1 cellular context compared by ENCODE assay signal in genomic region chr10:70662362-70663220, GRCh38.
TF ChIP-seq lines count a peak whose summit lies in the region.

No MANE protein-coding gene starts in this region.

TF ChIP-seq in K562, 482 proteins besides CTCF, POLR2A, EP300 and RAD21 (continued from another document and continues in another):
- TF ChIP-seq CUX1 (CRISPR knock-in tag; IDR thresholded peaks at IDR 0.05) (peak; percentile 52; the same call in 1 of the 2 replicates), GATAD2B (IDR thresholded peaks at IDR 0.05; ENCODE audit: borderline replicate concordance) (no peak), ZNF197 (CRISPR knock-in tag; IDR thresholded peaks at IDR 0.05; ENCODE audit: low read depth) (peak; percentile 45; the same call in 1 of the 2 replicates), ZKSCAN1 (IDR thresholded peaks at IDR 0.05; ENCODE audit: low read depth, low read length) (no peak), ZNF644 (tag; IDR thresholded peaks at IDR 0.05; ENCODE audit: low read depth) (no peak; the same call in 1 of the 2 replicates), KLF10 (CRISPR knock-in tag; IDR thresholded peaks at IDR 0.05) (no peak), COPS2 (conservative IDR thresholded peaks at IDR 0.05) (no peak), KLF13 (tag; IDR thresholded peaks at IDR 0.05; ENCODE audit: borderline replicate concordance, low read depth) (no peak), ZNF41 (CRISPR knock-in tag; conservative IDR thresholded peaks at IDR 0.05) (no peak), ZNF583 (CRISPR knock-in tag; IDR thresholded peaks at IDR 0.05) (peak; percentile 76), HIVEP1 (CRISPR knock-in tag; IDR thresholded peaks at IDR 0.05) (peak; percentile 8; the same call in 1 of the 2 replicates), KLF1 (tag; IDR thresholded peaks at IDR 0.05) (0 out of 2 replicates have a peak, but pooled peaks have one; percentile 13), STAT5B (CRISPR knock-in tag; IDR thresholded peaks at IDR 0.05) (no peak), ZNF75A (CRISPR knock-in tag; IDR thresholded peaks at IDR 0.05) (0 out of 2 replicates have a peak, but pooled peaks have one; percentile 44), SP2 (IDR thresholded peaks at IDR 0.05; ENCODE audit: extremely low read depth, low read depth, low read length, poor library complexity, severe bottlenecking) (no peak), CXXC5 (CRISPR knock-in tag; IDR thresholded peaks at IDR 0.05) (peak; percentile 60), HNRNPUL1 (IDR thresholded peaks at IDR 0.05; ENCODE audit: low read length) (no peak), HDGF (IDR thresholded peaks at IDR 0.05) (peak; percentile 54; the same call in 1 of the 2 replicates), ZNF384 (IDR thresholded peaks at IDR 0.05; ENCODE audit: low read depth, low read length) (no peak; the same call in 1 of the 2 replicates), ZNF280B (CRISPR knock-in tag; IDR thresholded peaks at IDR 0.05) (no peak), ZNF57 (CRISPR knock-in tag; IDR thresholded peaks at IDR 0.05) (0 out of 2 replicates have a peak, but pooled peaks have one; percentile 20), ATF1 (CRISPR knock-in tag; IDR thresholded peaks at IDR 0.05) (no peak), ATF1 (tag; IDR thresholded peaks at IDR 0.05) (peak; percentile 51), ETV6 (IDR thresholded peaks at IDR 0.05; ENCODE audit: borderline replicate concordance in 1 of 2, low read depth in 2 of 2, low read length in 1 of 2) (no peak), ETV6 (CRISPR knock-in tag; IDR thresholded peaks at IDR 0.05; ENCODE audit: borderline replicate concordance) (no peak), LEF1 (IDR thresholded peaks at IDR 0.05) (no peak), MTA2 (IDR thresholded peaks at IDR 0.05; ENCODE audit: low read depth) (0 out of 2 replicates have a peak, but pooled peaks have one; percentile 8), FOXJ2 (tag; IDR thresholded peaks at IDR 0.05) (no peak), ZFX (CRISPR knock-in tag; IDR thresholded peaks at IDR 0.05) (no peak; the same call in 1 of the 2 replicates), NR2F6 (CRISPR knock-in tag; IDR thresholded peaks at IDR 0.05) (no peak), ELF1 (tag; IDR thresholded peaks at IDR 0.05) (peak; percentile 14; the same call in 1 of the 2 replicates)
- TF ChIP-seq, protein P1, sequence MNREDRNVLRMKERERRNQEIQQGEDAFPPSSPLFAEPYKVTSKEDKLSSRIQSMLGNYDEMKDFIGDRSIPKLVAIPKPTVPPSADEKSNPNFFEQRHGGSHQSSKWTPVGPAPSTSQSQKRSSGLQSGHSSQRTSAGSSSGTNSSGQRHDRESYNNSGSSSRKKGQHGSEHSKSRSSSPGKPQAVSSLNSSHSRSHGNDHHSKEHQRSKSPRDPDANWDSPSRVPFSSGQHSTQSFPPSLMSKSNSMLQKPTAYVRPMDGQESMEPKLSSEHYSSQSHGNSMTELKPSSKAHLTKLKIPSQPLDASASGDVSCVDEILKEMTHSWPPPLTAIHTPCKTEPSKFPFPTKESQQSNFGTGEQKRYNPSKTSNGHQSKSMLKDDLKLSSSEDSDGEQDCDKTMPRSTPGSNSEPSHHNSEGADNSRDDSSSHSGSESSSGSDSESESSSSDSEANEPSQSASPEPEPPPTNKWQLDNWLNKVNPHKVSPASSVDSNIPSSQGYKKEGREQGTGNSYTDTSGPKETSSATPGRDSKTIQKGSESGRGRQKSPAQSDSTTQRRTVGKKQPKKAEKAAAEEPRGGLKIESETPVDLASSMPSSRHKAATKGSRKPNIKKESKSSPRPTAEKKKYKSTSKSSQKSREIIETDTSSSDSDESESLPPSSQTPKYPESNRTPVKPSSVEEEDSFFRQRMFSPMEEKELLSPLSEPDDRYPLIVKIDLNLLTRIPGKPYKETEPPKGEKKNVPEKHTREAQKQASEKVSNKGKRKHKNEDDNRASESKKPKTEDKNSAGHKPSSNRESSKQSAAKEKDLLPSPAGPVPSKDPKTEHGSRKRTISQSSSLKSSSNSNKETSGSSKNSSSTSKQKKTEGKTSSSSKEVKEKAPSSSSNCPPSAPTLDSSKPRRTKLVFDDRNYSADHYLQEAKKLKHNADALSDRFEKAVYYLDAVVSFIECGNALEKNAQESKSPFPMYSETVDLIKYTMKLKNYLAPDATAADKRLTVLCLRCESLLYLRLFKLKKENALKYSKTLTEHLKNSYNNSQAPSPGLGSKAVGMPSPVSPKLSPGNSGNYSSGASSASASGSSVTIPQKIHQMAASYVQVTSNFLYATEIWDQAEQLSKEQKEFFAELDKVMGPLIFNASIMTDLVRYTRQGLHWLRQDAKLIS (CRISPR knock-in tag; IDR thresholded peaks at IDR 0.05) = 0 out of 2 replicates have a peak, but pooled peaks have one; percentile 63
- TF ChIP-seq, protein P2, sequence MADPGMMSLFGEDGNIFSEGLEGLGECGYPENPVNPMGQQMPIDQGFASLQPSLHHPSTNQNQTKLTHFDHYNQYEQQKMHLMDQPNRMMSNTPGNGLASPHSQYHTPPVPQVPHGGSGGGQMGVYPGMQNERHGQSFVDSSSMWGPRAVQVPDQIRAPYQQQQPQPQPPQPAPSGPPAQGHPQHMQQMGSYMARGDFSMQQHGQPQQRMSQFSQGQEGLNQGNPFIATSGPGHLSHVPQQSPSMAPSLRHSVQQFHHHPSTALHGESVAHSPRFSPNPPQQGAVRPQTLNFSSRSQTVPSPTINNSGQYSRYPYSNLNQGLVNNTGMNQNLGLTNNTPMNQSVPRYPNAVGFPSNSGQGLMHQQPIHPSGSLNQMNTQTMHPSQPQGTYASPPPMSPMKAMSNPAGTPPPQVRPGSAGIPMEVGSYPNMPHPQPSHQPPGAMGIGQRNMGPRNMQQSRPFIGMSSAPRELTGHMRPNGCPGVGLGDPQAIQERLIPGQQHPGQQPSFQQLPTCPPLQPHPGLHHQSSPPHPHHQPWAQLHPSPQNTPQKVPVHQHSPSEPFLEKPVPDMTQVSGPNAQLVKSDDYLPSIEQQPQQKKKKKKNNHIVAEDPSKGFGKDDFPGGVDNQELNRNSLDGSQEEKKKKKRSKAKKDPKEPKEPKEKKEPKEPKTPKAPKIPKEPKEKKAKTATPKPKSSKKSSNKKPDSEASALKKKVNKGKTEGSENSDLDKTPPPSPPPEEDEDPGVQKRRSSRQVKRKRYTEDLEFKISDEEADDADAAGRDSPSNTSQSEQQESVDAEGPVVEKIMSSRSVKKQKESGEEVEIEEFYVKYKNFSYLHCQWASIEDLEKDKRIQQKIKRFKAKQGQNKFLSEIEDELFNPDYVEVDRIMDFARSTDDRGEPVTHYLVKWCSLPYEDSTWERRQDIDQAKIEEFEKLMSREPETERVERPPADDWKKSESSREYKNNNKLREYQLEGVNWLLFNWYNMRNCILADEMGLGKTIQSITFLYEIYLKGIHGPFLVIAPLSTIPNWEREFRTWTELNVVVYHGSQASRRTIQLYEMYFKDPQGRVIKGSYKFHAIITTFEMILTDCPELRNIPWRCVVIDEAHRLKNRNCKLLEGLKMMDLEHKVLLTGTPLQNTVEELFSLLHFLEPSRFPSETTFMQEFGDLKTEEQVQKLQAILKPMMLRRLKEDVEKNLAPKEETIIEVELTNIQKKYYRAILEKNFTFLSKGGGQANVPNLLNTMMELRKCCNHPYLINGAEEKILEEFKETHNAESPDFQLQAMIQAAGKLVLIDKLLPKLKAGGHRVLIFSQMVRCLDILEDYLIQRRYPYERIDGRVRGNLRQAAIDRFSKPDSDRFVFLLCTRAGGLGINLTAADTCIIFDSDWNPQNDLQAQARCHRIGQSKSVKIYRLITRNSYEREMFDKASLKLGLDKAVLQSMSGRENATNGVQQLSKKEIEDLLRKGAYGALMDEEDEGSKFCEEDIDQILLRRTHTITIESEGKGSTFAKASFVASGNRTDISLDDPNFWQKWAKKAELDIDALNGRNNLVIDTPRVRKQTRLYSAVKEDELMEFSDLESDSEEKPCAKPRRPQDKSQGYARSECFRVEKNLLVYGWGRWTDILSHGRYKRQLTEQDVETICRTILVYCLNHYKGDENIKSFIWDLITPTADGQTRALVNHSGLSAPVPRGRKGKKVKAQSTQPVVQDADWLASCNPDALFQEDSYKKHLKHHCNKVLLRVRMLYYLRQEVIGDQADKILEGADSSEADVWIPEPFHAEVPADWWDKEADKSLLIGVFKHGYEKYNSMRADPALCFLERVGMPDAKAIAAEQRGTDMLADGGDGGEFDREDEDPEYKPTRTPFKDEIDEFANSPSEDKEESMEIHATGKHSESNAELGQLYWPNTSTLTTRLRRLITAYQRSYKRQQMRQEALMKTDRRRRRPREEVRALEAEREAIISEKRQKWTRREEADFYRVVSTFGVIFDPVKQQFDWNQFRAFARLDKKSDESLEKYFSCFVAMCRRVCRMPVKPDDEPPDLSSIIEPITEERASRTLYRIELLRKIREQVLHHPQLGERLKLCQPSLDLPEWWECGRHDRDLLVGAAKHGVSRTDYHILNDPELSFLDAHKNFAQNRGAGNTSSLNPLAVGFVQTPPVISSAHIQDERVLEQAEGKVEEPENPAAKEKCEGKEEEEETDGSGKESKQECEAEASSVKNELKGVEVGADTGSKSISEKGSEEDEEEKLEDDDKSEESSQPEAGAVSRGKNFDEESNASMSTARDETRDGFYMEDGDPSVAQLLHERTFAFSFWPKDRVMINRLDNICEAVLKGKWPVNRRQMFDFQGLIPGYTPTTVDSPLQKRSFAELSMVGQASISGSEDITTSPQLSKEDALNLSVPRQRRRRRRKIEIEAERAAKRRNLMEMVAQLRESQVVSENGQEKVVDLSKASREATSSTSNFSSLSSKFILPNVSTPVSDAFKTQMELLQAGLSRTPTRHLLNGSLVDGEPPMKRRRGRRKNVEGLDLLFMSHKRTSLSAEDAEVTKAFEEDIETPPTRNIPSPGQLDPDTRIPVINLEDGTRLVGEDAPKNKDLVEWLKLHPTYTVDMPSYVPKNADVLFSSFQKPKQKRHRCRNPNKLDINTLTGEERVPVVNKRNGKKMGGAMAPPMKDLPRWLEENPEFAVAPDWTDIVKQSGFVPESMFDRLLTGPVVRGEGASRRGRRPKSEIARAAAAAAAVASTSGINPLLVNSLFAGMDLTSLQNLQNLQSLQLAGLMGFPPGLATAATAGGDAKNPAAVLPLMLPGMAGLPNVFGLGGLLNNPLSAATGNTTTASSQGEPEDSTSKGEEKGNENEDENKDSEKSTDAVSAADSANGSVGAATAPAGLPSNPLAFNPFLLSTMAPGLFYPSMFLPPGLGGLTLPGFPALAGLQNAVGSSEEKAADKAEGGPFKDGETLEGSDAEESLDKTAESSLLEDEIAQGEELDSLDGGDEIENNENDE (IDR thresholded peaks at IDR 0.05; ENCODE audit: low read depth, low read length) = no peak
- TF ChIP-seq, protein P3, sequence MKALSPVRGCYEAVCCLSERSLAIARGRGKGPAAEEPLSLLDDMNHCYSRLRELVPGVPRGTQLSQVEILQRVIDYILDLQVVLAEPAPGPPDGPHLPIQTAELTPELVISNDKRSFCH (CRISPR knock-in tag; IDR thresholded peaks at IDR 0.05) = no peak
- TF ChIP-seq, protein P3 (tag; IDR thresholded peaks at IDR 0.05) = peak; percentile 65
